1 cellular context compared by ENCODE assay signal in the genomic region with DNA sequence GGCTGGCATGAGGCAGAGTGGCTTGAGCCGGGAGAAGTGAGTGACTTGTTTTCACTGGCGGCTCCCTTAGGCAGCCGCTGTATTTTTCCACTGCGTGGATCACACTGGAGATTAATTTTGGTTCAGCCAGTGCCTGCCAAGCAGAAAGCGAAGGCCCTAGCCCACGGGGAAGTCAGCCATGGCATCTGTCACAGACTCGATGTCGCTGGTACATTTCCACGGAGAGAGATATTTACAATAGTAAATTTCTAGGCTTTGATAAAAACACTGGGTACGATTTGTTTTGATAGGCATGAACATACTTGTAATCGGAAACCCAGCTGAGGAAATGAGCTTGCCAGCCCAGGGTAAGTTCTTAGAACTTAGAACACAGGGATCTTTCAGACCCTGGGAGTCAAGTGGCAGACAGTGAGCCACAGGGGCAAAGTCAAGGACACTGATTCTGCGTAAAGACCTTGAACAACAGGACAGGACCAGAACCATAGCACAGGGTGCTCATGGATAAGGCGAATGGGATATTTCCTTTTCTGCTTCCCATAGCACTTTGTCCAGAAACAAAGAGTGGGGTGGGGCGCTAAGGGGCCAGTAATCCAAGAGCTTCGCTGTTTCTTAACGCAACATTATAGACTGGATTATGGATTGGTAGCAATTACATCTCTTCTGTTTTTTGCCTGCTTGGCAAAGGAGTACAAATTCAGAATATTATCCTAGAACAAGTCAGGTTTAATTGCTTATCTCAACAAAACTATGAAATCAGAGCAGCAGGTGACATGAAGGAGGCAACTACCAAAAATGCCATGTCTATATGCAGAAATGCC.
TF ChIP-seq lines count a peak whose summit lies in the region.

No MANE protein-coding gene starts in this region.

TF ChIP-seq in H1, 55 proteins besides CTCF, POLR2A, EP300 and RAD21:
- peak; percentile 29 for TF ChIP-seq POLR2AphosphoS5 (IDR thresholded peaks at IDR 0.05; ENCODE audit: low read depth, low read length)
- no peak for TF ChIP-seq CHD1 (IDR thresholded peaks at IDR 0.05; ENCODE audit: low read depth, low read length)
- no peak for TF ChIP-seq HDAC6 (IDR thresholded peaks at IDR 0.05; ENCODE audit: low read depth, low read length)
- no peak for TF ChIP-seq RFX5 (IDR thresholded peaks at IDR 0.05; ENCODE audit: borderline replicate concordance, low read depth, low read length)
- TF ChIP-seq GABPA (IDR thresholded peaks at IDR 0.05; ENCODE audit: borderline replicate concordance, insufficient read depth, low read length): no peak
